Comparison of ENCODE assay signal across 1 cellular context in the genomic region with DNA sequence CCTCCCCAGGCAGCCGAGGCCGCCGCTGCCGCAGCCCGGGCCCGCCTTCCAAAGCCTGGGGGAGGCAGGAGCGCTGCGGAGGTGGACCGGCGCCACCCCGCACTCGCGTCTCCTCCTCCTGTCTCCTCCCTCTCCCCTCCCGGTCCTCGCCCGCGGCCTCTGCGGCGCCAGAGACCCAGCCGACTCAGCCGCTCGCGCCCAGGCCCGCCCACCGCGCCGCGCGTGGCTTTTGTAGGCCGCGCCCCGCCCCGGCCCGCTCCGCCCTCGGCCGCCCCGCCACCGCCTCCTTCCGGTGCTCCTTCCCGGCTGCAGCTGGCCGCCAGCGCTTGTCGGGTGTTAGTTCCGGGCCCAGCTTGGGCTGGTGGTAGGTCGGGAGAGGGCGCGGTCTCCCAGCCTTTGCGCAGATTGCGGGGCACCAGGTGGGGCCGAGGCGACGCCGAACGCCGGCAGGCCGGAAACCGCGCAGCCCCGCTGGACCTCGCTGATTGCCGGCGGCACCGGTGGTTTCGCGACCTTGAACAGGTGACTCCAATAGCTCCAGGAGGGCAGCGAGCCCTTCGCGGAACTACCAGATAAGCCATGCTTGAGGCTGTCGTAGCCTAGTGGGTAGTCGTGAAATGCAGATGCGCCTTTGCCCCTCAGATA.
TF ChIP-seq lines count a peak whose summit lies in the region.

A gene with protein sequence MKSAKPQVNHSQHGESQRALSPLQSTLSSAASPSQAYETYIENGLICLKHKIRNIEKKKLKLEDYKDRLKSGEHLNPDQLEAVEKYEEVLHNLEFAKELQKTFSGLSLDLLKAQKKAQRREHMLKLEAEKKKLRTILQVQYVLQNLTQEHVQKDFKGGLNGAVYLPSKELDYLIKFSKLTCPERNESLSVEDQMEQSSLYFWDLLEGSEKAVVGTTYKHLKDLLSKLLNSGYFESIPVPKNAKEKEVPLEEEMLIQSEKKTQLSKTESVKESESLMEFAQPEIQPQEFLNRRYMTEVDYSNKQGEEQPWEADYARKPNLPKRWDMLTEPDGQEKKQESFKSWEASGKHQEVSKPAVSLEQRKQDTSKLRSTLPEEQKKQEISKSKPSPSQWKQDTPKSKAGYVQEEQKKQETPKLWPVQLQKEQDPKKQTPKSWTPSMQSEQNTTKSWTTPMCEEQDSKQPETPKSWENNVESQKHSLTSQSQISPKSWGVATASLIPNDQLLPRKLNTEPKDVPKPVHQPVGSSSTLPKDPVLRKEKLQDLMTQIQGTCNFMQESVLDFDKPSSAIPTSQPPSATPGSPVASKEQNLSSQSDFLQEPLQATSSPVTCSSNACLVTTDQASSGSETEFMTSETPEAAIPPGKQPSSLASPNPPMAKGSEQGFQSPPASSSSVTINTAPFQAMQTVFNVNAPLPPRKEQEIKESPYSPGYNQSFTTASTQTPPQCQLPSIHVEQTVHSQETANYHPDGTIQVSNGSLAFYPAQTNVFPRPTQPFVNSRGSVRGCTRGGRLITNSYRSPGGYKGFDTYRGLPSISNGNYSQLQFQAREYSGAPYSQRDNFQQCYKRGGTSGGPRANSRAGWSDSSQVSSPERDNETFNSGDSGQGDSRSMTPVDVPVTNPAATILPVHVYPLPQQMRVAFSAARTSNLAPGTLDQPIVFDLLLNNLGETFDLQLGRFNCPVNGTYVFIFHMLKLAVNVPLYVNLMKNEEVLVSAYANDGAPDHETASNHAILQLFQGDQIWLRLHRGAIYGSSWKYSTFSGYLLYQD (minus strand): TSS at position 202 of the 645 bp plus-strand sequence. CDS start 1,431 bp downstream, outside the sequence.

TF ChIP-seq in SK-N-SH, 30 proteins besides CTCF, POLR2A, EP300 and RAD21 (continued from another document):
- TF ChIP-seq FOSL2 (IDR thresholded peaks at IDR 0.05; ENCODE audit: borderline replicate concordance, low read depth) = no peak
- peak; percentile 79 for TF ChIP-seq POLR2AphosphoS5 (IDR thresholded peaks at IDR 0.05; ENCODE audit: low read depth, low read length)
- TF ChIP-seq TCF12 (IDR thresholded peaks at IDR 0.05) = peak; percentile 57
- peak; percentile 65 for TF ChIP-seq ELF1 (IDR thresholded peaks at IDR 0.05)
- TF ChIP-seq TAF1 (IDR thresholded peaks at IDR 0.05; ENCODE audit: borderline replicate concordance, low read depth, low read length) = peak; percentile 75
- peak; percentile 89 for TF ChIP-seq GATA2 (CRISPR knock-in tag; IDR thresholded peaks at IDR 0.05)
- TF ChIP-seq USF1 (IDR thresholded peaks at IDR 0.05; ENCODE audit: borderline replicate concordance, low read depth) = no peak
- TF ChIP-seq, protein P1, sequence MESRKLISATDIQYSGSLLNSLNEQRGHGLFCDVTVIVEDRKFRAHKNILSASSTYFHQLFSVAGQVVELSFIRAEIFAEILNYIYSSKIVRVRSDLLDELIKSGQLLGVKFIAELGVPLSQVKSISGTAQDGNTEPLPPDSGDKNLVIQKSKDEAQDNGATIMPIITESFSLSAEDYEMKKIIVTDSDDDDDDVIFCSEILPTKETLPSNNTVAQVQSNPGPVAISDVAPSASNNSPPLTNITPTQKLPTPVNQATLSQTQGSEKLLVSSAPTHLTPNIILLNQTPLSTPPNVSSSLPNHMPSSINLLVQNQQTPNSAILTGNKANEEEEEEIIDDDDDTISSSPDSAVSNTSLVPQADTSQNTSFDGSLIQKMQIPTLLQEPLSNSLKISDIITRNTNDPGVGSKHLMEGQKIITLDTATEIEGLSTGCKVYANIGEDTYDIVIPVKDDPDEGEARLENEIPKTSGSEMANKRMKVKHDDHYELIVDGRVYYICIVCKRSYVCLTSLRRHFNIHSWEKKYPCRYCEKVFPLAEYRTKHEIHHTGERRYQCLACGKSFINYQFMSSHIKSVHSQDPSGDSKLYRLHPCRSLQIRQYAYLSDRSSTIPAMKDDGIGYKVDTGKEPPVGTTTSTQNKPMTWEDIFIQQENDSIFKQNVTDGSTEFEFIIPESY (IDR thresholded peaks at IDR 0.05; ENCODE audit: borderline replicate concordance, low read depth) = no peak
- TF ChIP-seq CHD2 (IDR thresholded peaks at IDR 0.05; ENCODE audit: low read length, partially characterized antibody) = peak; percentile 10
- TF ChIP-seq NRF1 (IDR thresholded peaks at IDR 0.05; ENCODE audit: low read depth, low read length) = peak; percentile 31; the same call in 1 of the 2 replicates
- 0 out of 2 replicates have a peak, but pooled peaks have one; percentile 49 for TF ChIP-seq SIN3A (IDR thresholded peaks at IDR 0.05; ENCODE audit: borderline replicate concordance, low read depth, low read length)
- TF ChIP-seq MXI1 (IDR thresholded peaks at IDR 0.05; ENCODE audit: low read depth, low read length) = peak; percentile 64; the same call in 1 of the 2 replicates
